In the genomic region with DNA sequence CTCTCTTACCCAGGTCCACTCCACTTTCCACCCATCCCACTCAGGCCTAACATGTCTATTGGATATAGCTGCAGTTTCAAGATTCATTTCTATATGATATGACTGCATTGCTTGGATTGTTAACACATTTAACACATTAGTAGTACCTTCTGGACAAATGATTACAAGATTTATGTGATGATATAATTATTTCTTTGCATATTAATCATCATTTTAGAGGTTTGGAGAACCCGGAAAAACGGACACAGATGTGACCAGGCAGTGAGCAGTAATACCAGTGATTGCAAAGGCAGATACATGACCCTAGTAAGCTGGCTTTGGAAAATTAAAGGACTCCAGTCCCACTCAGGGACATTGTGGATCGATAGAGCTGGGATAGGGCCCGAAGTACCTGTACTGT, we compare ENCODE assay signal across 15 cellular contexts.
DNase-seq lines count a peak whose midpoint lies in the region; ATAC-seq and TF ChIP-seq lines count a peak whose summit lies in the region.
"Had no signal": no experiment of that assay in that cellular context is flagged by ENCODE, and none has a peak within 500 bp of the region (broad histone marks: within the 10 kb centered on the region; RNA-seq: fewer than 3 reads in every experiment).

No MANE protein-coding gene starts in this region.

- no peak for ATAC-seq in HG03520 (IDR thresholded peaks at IDR 0.05; ENCODE audit: unreplicated experiment)
- no peak for ATAC-seq in Right ventricle myocardium superior (ENCODE audit: poor library complexity)
- ATAC-seq: A549; CD8-positive, alpha-beta T cell had no signal

- no peaks in the 10 kb centered on the region for H4K20me1 ChIP-seq in GM23248 (ENCODE audit: insufficient read depth)
- no peaks in the 10 kb centered on the region for H4K20me1 ChIP-seq in fibroblast of lung (ENCODE audit: control insufficient read depth, extremely low read depth, insufficient read depth, low read length)

- H3F3A ChIP-seq in GM23248 (ENCODE audit: insufficient read depth) = peaks cover 12% of the 10 kb centered on the region

- WGBS in GM23248 (ENCODE audit: low coverage in 1 of 2, low lambda C conversion rate in 2 of 2, missing lambda C conversion rate in 2 of 2), 2 experiments = 57 to 63% methylated on average over 4 of the region's 4 CpGs

- peak overlapping the region; percentile 38 for H3K4me2 ChIP-seq in GM23248 (ENCODE audit: unreplicated experiment)
- H3K4me2 ChIP-seq in fibroblast of lung (ENCODE audit: extremely low read depth, insufficient read depth, low read length) = no peak overlapping the region
- H3K4me2 ChIP-seq: A549, KMS-11 had no signal

- peak; percentile 39 for DNase-seq in GM23248
- peak; percentile 74 for DNase-seq in HS-5 (ENCODE audit: low read depth)
- no peak for DNase-seq in fibroblast of lung (ENCODE audit: low read depth in 2 of 2)
- DNase-seq in GM13977 (ENCODE audit: low spot score) = no peak
- no peak for DNase-seq in Right ventricle myocardium superior
- DNase-seq: CD8-positive, alpha-beta T cell; COR-L47; DMS153; DMS79 treated with DMSO at 0.1 percent for 48 hours; GOT3; H9 had no signal

- peaks cover 4% of the 10 kb centered on the region; the same call in 1 of the 2 replicates for H3K9me2 ChIP-seq in GM23248 (ENCODE audit: insufficient read depth)

- no peaks in the 10 kb centered on the region for H3K27me3 ChIP-seq in GM23248 (replicated peaks; ENCODE audit: insufficient read depth)
- no peaks in the 10 kb centered on the region for H3K27me3 ChIP-seq in fibroblast of lung (ENCODE audit: control insufficient read depth, insufficient read depth, low read length)

- H3K27ac ChIP-seq in GM23248 = peak overlapping the region; percentile 30; the same call in 1 of the 2 replicates
- H3K27ac ChIP-seq in fibroblast of lung (ENCODE audit: insufficient read depth, low read length) = peak overlapping the region; percentile 13
- H3K27ac ChIP-seq: A549, HL-60, KMS-11 had no signal

- no peak overlapping the region for H2AFZ ChIP-seq in GM23248
- no peak overlapping the region for H2AFZ ChIP-seq in fibroblast of lung (ENCODE audit: low read length)

- H3K4me3 ChIP-seq in GM23248 (no peak overlapping the region), fibroblast of lung (replicated peaks in 1 of 4; ENCODE audit: control extremely low read depth in 1 of 4, insufficient read depth in 1 of 4, low read depth in 3 of 4, low read length in 4 of 4) (no peak overlapping the region)
- H3K4me3 ChIP-seq: A549 had no signal

- H3K79me2 ChIP-seq in GM23248 (ENCODE audit: insufficient read depth) = peaks cover 96% of the 10 kb centered on the region
- H3K79me2 ChIP-seq in fibroblast of lung (ENCODE audit: control insufficient read depth, insufficient read depth, low read length) = peaks cover 3% of the 10 kb centered on the region

- no peak for TF ChIP-seq CTCF in fibroblast of lung (conservative IDR thresholded peaks at IDR 0.05 in 1 of 2, IDR thresholded peaks at IDR 0.05 in 1 of 2; ENCODE audit: low read depth in 1 of 2, low read length in 2 of 2)
- no peak for TF ChIP-seq CTCF in GM13977 (IDR thresholded peaks at IDR 0.05; ENCODE audit: extremely low read depth, insufficient read depth, missing control alignments)

- no peak overlapping the region for H3K9ac ChIP-seq in GM23248
- H3K9ac ChIP-seq in fibroblast of lung (ENCODE audit: insufficient read depth, low read length) = no peak overlapping the region
- H3K9ac ChIP-seq: KMS-11 had no signal

- intact Hi-C loops in Right ventricle myocardium superior (cut with DNase I) = no loop called here

- H3K4me1 ChIP-seq in GM23248 (ENCODE audit: insufficient read depth) = peaks cover 28% of the 10 kb centered on the region
- peaks cover 5% of the 10 kb centered on the region for H3K4me1 ChIP-seq in fibroblast of lung (ENCODE audit: control insufficient read depth, extremely low read depth, insufficient read depth, low read length)
- H3K4me1 ChIP-seq: A549 had no signal

- in situ Hi-C loops in GM23248 (cut with MboI) = no loop called here
- in situ Hi-C loops in GM13977 (cut with MboI; ENCODE audit: low pct_unique_long_range_greater_than_20kb, low sequenced_read_pairs, unreplicated experiment) = no loop called here

- H3K36me3 ChIP-seq in GM23248 (ENCODE audit: low read depth) = 0 out of 2 replicates have a peak, but pooled peaks cover 5% of the 10 kb centered on the region
- no peaks in the 10 kb centered on the region for H3K36me3 ChIP-seq in fibroblast of lung (ENCODE audit: control insufficient read depth, insufficient read depth, low read length)

- H3K9me3 ChIP-seq in GM23248 (ENCODE audit: low read depth) = no peaks in the 10 kb centered on the region
- no peaks in the 10 kb centered on the region for H3K9me3 ChIP-seq in fibroblast of lung (ENCODE audit: control insufficient read depth, insufficient read depth, low read depth, low read length)
- H3K9me3 ChIP-seq: A549 had no signal

Comparison
In these comparisons a context has a peak if more than half of its experiments do, and no peak if none do; other contexts are left out.
1. DNase-seq: peak in GM23248 (single experiment) and HS-5 (single experiment); none in fibroblast of lung (0 of 2), GM13977 (single experiment) and Right ventricle myocardium superior (single experiment).